Comparison of ENCODE assay signal across 17 cellular contexts in genomic region chr20:43982886-43983285, GRCh38.
"Had no signal": no experiment of that assay in that cellular context is flagged by ENCODE, and none has a peak within 500 bp of the region (broad histone marks: within the 10 kb centered on the region; RNA-seq: fewer than 3 reads in every experiment).

No MANE protein-coding gene starts in this region.

- H3K36me3 Mint-ChIP-seq: activated CD4-positive, alpha-beta memory T cell treated with anti-CD3 and anti-CD28 coated beads for 36 hours; activated naive CD4-positive, alpha-beta T cell treated with anti-CD3 and anti-CD28 coated beads, Interleukin-2, amount 50 U/mL, for 24 hours; brain had no signal

- H3K4me1 ChIP-seq: pancreas, psoas muscle, right atrium auricular region had no signal

- H3K4me3 ChIP-seq: left lung, lung, pancreas, psoas muscle, right atrium auricular region, upper lobe of left lung had no signal

- H3K36me3 ChIP-seq: left lung, neutrophil, pancreas, right atrium auricular region, upper lobe of left lung had no signal

- FAIRE-seq: pancreas had no signal

- DNase-seq: activated B cell treated with CpG ODN at 0.5 μM for 24 hours; activated gamma-delta T cell treated with Interleukin-2 at 50 U/mL for 16 hours; anterior cingulate cortex; dermis blood vessel endothelial cell; effector CD8-positive, alpha-beta T cell; foreskin fibroblast; left lung; naive thymus-derived CD4-positive, alpha-beta T cell; pancreas; psoas muscle; upper lobe of left lung had no signal

- H3K4me1 Mint-ChIP-seq: activated B cell treated with CpG ODN at 0.5 μM for 24 hours had no signal

- H3K9me3 Mint-ChIP-seq: activated B cell treated with CpG ODN at 0.5 μM for 24 hours; activated CD4-positive, alpha-beta memory T cell treated with anti-CD3 and anti-CD28 coated beads for 36 hours; brain had no signal

- H3K27ac Mint-ChIP-seq: activated B cell treated with CpG ODN at 0.5 μM for 24 hours; activated CD4-positive, alpha-beta memory T cell treated with anti-CD3 and anti-CD28 coated beads for 36 hours had no signal

- H3K9me3 ChIP-seq: left lung, neutrophil, pancreas, psoas muscle, right atrium auricular region, upper lobe of left lung had no signal

- H3K27me3 Mint-ChIP-seq: activated naive CD4-positive, alpha-beta T cell treated with anti-CD3 and anti-CD28 coated beads, Interleukin-2, amount 50 U/mL, for 24 hours had no signal

- H3K27ac ChIP-seq: neutrophil, pancreas, psoas muscle, right atrium auricular region had no signal

- ATAC-seq: left lung; naive thymus-derived CD4-positive, alpha-beta T cell; pancreas; psoas muscle had no signal

- H3K27me3 ChIP-seq: right atrium auricular region, upper lobe of left lung had no signal

- H3K4me3 Mint-ChIP-seq: activated B cell treated with CpG ODN at 0.5 μM for 24 hours; activated CD4-positive, alpha-beta memory T cell treated with anti-CD3 and anti-CD28 coated beads for 36 hours; activated naive CD4-positive, alpha-beta T cell treated with anti-CD3 and anti-CD28 coated beads, Interleukin-2, amount 50 U/mL, for 24 hours; brain; naive thymus-derived CD4-positive, alpha-beta T cell had no signal
